Comparison of ENCODE assay signal across 28 cellular contexts in genomic region chrX:1169198-1169597, GRCh38. TPM values are rescaled to one million over a fixed set of nuclear protein-coding genes. Genes with fewer than 3 reads are reported as not detected.
"Had no signal": no experiment of that assay in that cellular context is flagged by ENCODE, and none has a peak within 500 bp of the region (broad histone marks: within the 10 kb centered on the region; RNA-seq: fewer than 3 reads in every experiment).

No MANE protein-coding gene starts in this region.

- H3K27ac ChIP-seq: left lung, lower lobe of right lung, pancreas, prostate gland, sigmoid colon, spleen, tibial nerve, upper lobe of left lung, vagina had no signal

- H3K4me1 Mint-ChIP-seq: stimulated activated memory B cell treated with anti-CD40 and anti-IgM and Interleukin-4, amounts not matched to agents 10 μg/mL and 1 μg/mL and 100 μg/mL, for 72 hours had no signal

- H3K36me3 Mint-ChIP-seq: immature natural killer cell; naive thymus-derived CD8-positive, alpha-beta T cell; stimulated activated memory B cell treated with anti-CD40 and anti-IgM and Interleukin-4, amounts not matched to agents 10 μg/mL and 1 μg/mL and 100 μg/mL, for 72 hours had no signal

- H3K9me3 ChIP-seq: left lung, lower lobe of right lung, pancreas, prostate gland, sigmoid colon, spleen, tibial nerve, upper lobe of left lung, vagina had no signal

- DNase-seq: immature natural killer cell; kidney; left colon; left lung; lower lobe of right lung; mammary epithelial cell; mesenchymal stem cell; naive thymus-derived CD8-positive, alpha-beta T cell; nucleus accumbens; pancreas; posterior cingulate gyrus; retina; right cardiac atrium; sigmoid colon; small intestine; spleen; stimulated activated CD4-positive, alpha-beta T cell treated with anti-CD3 and anti-CD28 coated beads, Interleukin-4, amount 100 ng/mL, for 4 hours; stimulated activated CD8-positive, alpha-beta memory T cell treated with anti-CD3 and anti-CD28 coated beads, Interleukin-4, amount 100 ng/mL, for 48 hours; stimulated activated naive CD4-positive, alpha-beta T cell treated with Interleukin-2 at 50 U/mL for 16 hours; stimulated activated naive CD8-positive, alpha-beta T cell treated with anti-CD3 and anti-CD28 coated beads, Interleukin-15, amount 100 ng/mL, for 72 hours; substantia nigra; upper lobe of left lung had no signal

- H3K27me3 ChIP-seq: vagina had no signal

- H3K4me3 ChIP-seq: left lung, lower lobe of right lung, pancreas, prostate gland, sigmoid colon, spleen, tibial nerve, upper lobe of left lung, vagina had no signal

- H3K27ac Mint-ChIP-seq: nephron; stimulated activated memory B cell treated with anti-CD40 and anti-IgM and Interleukin-4, amounts not matched to agents 10 μg/mL and 1 μg/mL and 100 μg/mL, for 72 hours had no signal

- H3K9me3 Mint-ChIP-seq: immature natural killer cell; naive thymus-derived CD8-positive, alpha-beta T cell; nephron; neural crest cell; stimulated activated naive CD8-positive, alpha-beta T cell treated with anti-CD3 and anti-CD28 coated beads, Interleukin-15, amount 100 ng/mL, for 72 hours had no signal

- H3K4me3 Mint-ChIP-seq: immature natural killer cell; nephron; neural crest cell; stimulated activated memory B cell treated with anti-CD40 and anti-IgM and Interleukin-4, amounts not matched to agents 10 μg/mL and 1 μg/mL and 100 μg/mL, for 72 hours; stimulated activated naive CD8-positive, alpha-beta T cell treated with anti-CD3 and anti-CD28 coated beads, Interleukin-15, amount 100 ng/mL, for 72 hours had no signal

- H3K36me3 ChIP-seq: left lung, lower lobe of right lung, pancreas, prostate gland, sigmoid colon, spleen, tibial nerve, upper lobe of left lung, vagina had no signal

- ATAC-seq: left colon; left lung; lower lobe of right lung; naive thymus-derived CD8-positive, alpha-beta T cell; pancreas; right cardiac atrium; stimulated activated memory B cell treated with anti-CD40 and anti-IgM and Interleukin-4, amounts not matched to agents 10 μg/mL and 1 μg/mL and 100 μg/mL, for 72 hours; stimulated activated naive CD8-positive, alpha-beta T cell treated with anti-CD3 and anti-CD28 coated beads, Interleukin-15, amount 100 ng/mL, for 72 hours had no signal

- H3K4me1 ChIP-seq: left lung, lower lobe of right lung, pancreas, prostate gland, vagina had no signal

RNA-seq across cellular contexts. Expression of gene CRLF2, which starts 43.3 kb away (rescaled TPM):
- total RNA-seq: mammary epithelial cell; naive thymus-derived CD8-positive, alpha-beta T cell; neural crest cell; prostate gland; right cardiac atrium; vagina had no signal
